Comparison of ENCODE assay signal across 16 cellular contexts in genomic region chr1:200314085-200314750, GRCh38.
DNase-seq lines count a peak whose midpoint lies in the region; ATAC-seq, FAIRE-seq and TF ChIP-seq lines count a peak whose summit lies in the region.
"Had no signal": no experiment of that assay in that cellular context is flagged by ENCODE, and none has a peak within 500 bp of the region (broad histone marks: within the 10 kb centered on the region; RNA-seq: fewer than 3 reads in every experiment).

No MANE protein-coding gene starts in this region.

- peaks cover 3% of the 10 kb centered on the region for H3K4me1 ChIP-seq in keratinocyte (ENCODE audit: control insufficient read depth, extremely low read depth, insufficient read depth, low read length)
- no peaks in the 10 kb centered on the region for H3K4me1 ChIP-seq in breast epithelium
- H3K4me1 ChIP-seq: Peyer's patch, psoas muscle had no signal

- peak; percentile 80 for DNase-seq in GM04503 (ENCODE audit: low read depth)
- peak; percentile 34 for DNase-seq in astrocyte of the hippocampus (ENCODE audit: low read depth, low spot score)
- DNase-seq in keratinocyte (ENCODE audit: low read depth, low spot score), result no peak
- peak; percentile 74 for DNase-seq in skeletal muscle cell (ENCODE audit: low read depth)
- no peak for DNase-seq in breast epithelium (ENCODE audit: low spot score in 2 of 2)
- DNase-seq in ureter (ENCODE audit: low spot score), result no peak
- no peak for DNase-seq in anterior cingulate cortex (lab: John Stamatoyannopoulos, UW)
- DNase-seq: activated CD4-positive, alpha-beta T cell treated with anti-CD3 and anti-CD28 coated beads, Interleukin-2, amount 50 U/mL, for 4 hours; central memory CD4-positive, alpha-beta T cell; erythroblast; NCI-H1105; Peyer's patch; psoas muscle; stimulated activated CD4-positive, alpha-beta T cell treated with anti-CD3 and anti-CD28 coated beads, Interleukin-4, amount 100 ng/mL, for 1 hour had no signal

- dilution Hi-C loops in keratinocyte (cut with MboI; ENCODE audit: extremely low pct_ligation_motif_present, low sequenced_read_pairs), result no loop called here

- H3K9me3 ChIP-seq in keratinocyte (ENCODE audit: control insufficient read depth, low read depth, low read length), result no peaks in the 10 kb centered on the region
- no peaks in the 10 kb centered on the region for H3K9me3 ChIP-seq in breast epithelium
- H3K9me3 ChIP-seq: Peyer's patch, psoas muscle had no signal

- H3K4me2 ChIP-seq in keratinocyte (ENCODE audit: control insufficient read depth, extremely low read depth, insufficient read depth, low read depth, low read length), result peak overlapping the region; percentile 19

- no peaks in the 10 kb centered on the region for H3K27me3 ChIP-seq in keratinocyte (ENCODE audit: control insufficient read depth, extremely low read depth, insufficient read depth, low read length)
- H3K27me3 ChIP-seq in breast epithelium, result no peaks in the 10 kb centered on the region
- H3K27me3 ChIP-seq: Peyer's patch had no signal

- H3K27ac ChIP-seq in keratinocyte (ENCODE audit: control insufficient read depth, insufficient read depth, low read length) (no peak overlapping the region), breast epithelium (no peak overlapping the region)
- H3K27ac ChIP-seq: Peyer's patch, psoas muscle had no signal

- FAIRE-seq in keratinocyte (lab: Jason Lieb, UNC), result peak; percentile 55

- no peaks in the 10 kb centered on the region for H4K20me1 ChIP-seq in keratinocyte (ENCODE audit: control insufficient read depth, extremely low read depth, insufficient read depth, low read length)

- H3K4me3 ChIP-seq in keratinocyte (ENCODE audit: control insufficient read depth in 2 of 3, extremely low read depth in 1 of 3, insufficient read depth in 2 of 3, low read depth in 1 of 3, low read length in 3 of 3), result no peak overlapping the region
- no peak overlapping the region for H3K4me3 ChIP-seq in skeletal muscle cell (ENCODE audit: low read depth, low read length)
- no peak overlapping the region for H3K4me3 ChIP-seq in breast epithelium
- H3K4me3 ChIP-seq: Peyer's patch, psoas muscle had no signal

- intact Hi-C loops in breast epithelium (cut with DNase I; ENCODE audit: low total_unique reads), result no loop called here

- no peaks in the 10 kb centered on the region for H3K9me1 ChIP-seq in keratinocyte (ENCODE audit: control insufficient read depth, extremely low read depth, insufficient read depth, low read length)

- H2AFZ ChIP-seq in keratinocyte (ENCODE audit: control insufficient read depth, low read length), result peak overlapping the region; percentile 33

- no peak for ATAC-seq in HG03097 (IDR thresholded peaks at IDR 0.05; ENCODE audit: low FRiP score, unreplicated experiment)
- ATAC-seq: psoas muscle; stimulated activated memory B cell treated with anti-CD40 and anti-IgM and Interleukin-4, amounts not matched to agents 10 μg/mL and 1 μg/mL and 100 μg/mL, for 72 hours had no signal

- H3K36me3 ChIP-seq in keratinocyte (ENCODE audit: control insufficient read depth in 2 of 2, extremely low read depth in 1 of 2, insufficient read depth in 2 of 2, low read length in 2 of 2) (no peaks in the 10 kb centered on the region), breast epithelium (no peaks in the 10 kb centered on the region)
- H3K36me3 ChIP-seq: Peyer's patch had no signal

- H3K9ac ChIP-seq in keratinocyte (ENCODE audit: control insufficient read depth, extremely low read depth, insufficient read depth, low read length), result no peak overlapping the region

- H3K79me2 ChIP-seq in keratinocyte (ENCODE audit: control insufficient read depth, insufficient read depth, low read length), result no peaks in the 10 kb centered on the region

- TF ChIP-seq CTCF in keratinocyte (optimal IDR thresholded peaks at IDR 0.05 in 1 of 3, IDR thresholded peaks at IDR 0.05 in 1 of 3, conservative IDR thresholded peaks at IDR 0.05 in 1 of 3; ENCODE audit: extremely low read depth in 1 of 3, insufficient read depth in 2 of 3, low read length in 3 of 3), result no peak
- no peak for TF ChIP-seq CTCF in breast epithelium (IDR thresholded peaks at IDR 0.05)

- no peak for TF ChIP-seq POLR2A in breast epithelium (IDR thresholded peaks at IDR 0.05)

Comparison
In these comparisons a context has a peak if more than half of its experiments do, and no peak if none do; other contexts are left out.
1. DNase-seq: peak in GM04503 (single experiment), astrocyte of the hippocampus (single experiment) and skeletal muscle cell (single experiment); none in keratinocyte (single experiment), breast epithelium (0 of 2), ureter (single experiment) and anterior cingulate cortex (0 of 58).